In the genomic region with DNA sequence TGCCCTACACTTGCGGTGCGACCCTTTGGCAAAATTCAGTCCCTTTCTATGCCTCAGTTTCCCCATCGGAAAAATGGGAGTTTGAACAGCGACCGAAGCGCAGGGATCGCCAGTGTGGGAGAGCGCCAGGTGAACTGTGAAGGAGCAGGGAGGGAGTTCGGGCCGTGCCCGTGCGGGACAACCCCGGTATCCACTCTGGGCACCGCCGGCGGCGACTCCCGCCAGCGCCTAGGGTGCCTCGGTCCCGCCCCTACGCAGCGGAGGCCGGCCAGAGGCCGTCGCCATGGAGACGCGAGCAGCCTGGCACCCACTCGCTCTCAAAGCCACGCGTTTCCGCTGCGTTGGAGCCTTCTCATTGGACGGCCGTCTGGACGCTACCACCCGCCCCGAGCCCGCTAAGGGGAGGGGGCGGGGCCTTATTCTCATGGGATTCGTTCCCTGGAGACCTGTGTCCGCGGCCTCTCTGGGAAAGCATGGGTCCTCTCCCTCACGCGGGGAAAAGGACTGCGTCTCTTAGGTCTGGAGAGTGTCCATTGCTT, we compare ENCODE assay signal across 8 cellular contexts. TPM values are rescaled to one million over a fixed set of nuclear protein-coding genes. Genes with fewer than 3 reads are reported as not detected.
DNase-seq lines count a peak whose midpoint lies in the region; ATAC-seq and TF ChIP-seq lines count a peak whose summit lies in the region.

No MANE protein-coding gene starts in this region.

- TF ChIP-seq CTCF in RWPE1 (conservative IDR thresholded peaks at IDR 0.05; ENCODE audit: low read depth) (no peak), nephron progenitor cell (IDR thresholded peaks at IDR 0.05) (no peak)

- H3K27me3 Mint-ChIP-seq in nephron progenitor cell (ENCODE audit: low read depth, poor library complexity) = no peaks in the 10 kb centered on the region
- no peaks in the 10 kb centered on the region for H3K27me3 Mint-ChIP-seq in stimulated activated naive CD8-positive, alpha-beta T cell treated with anti-CD3 and anti-CD28 coated beads, Interleukin-15, amount 100 ng/mL, for 72 hours

- peaks cover 3% of the 10 kb centered on the region for H3K36me3 Mint-ChIP-seq in nephron progenitor cell (ENCODE audit: low read depth)

- peak overlapping the region; percentile 99 for H3K27ac Mint-ChIP-seq in nephron progenitor cell
- peak overlapping the region; percentile 87 to 90 for H3K27ac Mint-ChIP-seq in stimulated activated naive CD8-positive, alpha-beta T cell treated with anti-CD3 and anti-CD28 coated beads, Interleukin-15, amount 100 ng/mL, for 72 hours

- peaks cover 36% of the 10 kb centered on the region for H3K4me1 Mint-ChIP-seq in nephron progenitor cell
- peaks cover 48% of the 10 kb centered on the region for H3K4me1 Mint-ChIP-seq in stimulated activated naive CD8-positive, alpha-beta T cell treated with anti-CD3 and anti-CD28 coated beads, Interleukin-15, amount 100 ng/mL, for 72 hours

- ATAC-seq in stimulated activated naive CD8-positive, alpha-beta T cell treated with anti-CD3 and anti-CD28 coated beads, Interleukin-15, amount 100 ng/mL, for 72 hours = peak; percentile 88

- peak overlapping the region; percentile 94 for H3K27ac ChIP-seq in RWPE1

- CTCF ChIA-PET in RWPE1 (lab: Yijun Ruan, JAX) = interaction anchor here (0.5 to 0.6 kb wide), 3 partner anchors 36 to 322 kb away, joined by 3 to 4 read pairs (median 4); no protein-coding TSS in a partner anchor

- peak; percentile 99 for DNase-seq in EH (ENCODE audit: low read depth)
- DNase-seq in H4 (ENCODE audit: low spot score) = peak; percentile 98
- peak; percentile 100 for DNase-seq in LoVo (ENCODE audit: low spot score)
- peak; percentile 97 for DNase-seq in RWPE1 (ENCODE audit: low spot score)
- DNase-seq in activated effector memory CD4-positive, alpha-beta T cell treated with Interleukin-2 at 50 U/mL for 16 hours = peak; percentile 94
- peak; percentile 94 for DNase-seq in fibroblast of the conjunctiva (ENCODE audit: low read depth)
- DNase-seq in nephron progenitor cell = peak; percentile 96
- DNase-seq in stimulated activated naive CD8-positive, alpha-beta T cell treated with anti-CD3 and anti-CD28 coated beads, Interleukin-15, amount 100 ng/mL, for 72 hours = peak; percentile 97 to 98

- POLR2A ChIA-PET in RWPE1 (lab: Yijun Ruan, JAX; ENCODE audit: low non-redundant PET) = no interaction called here

- peak overlapping the region; percentile 91 for H3K4me3 Mint-ChIP-seq in nephron progenitor cell
- H3K4me3 Mint-ChIP-seq in stimulated activated naive CD8-positive, alpha-beta T cell treated with anti-CD3 and anti-CD28 coated beads, Interleukin-15, amount 100 ng/mL, for 72 hours = peak overlapping the region; percentile 93 to 94

- H3K9me3 Mint-ChIP-seq in nephron progenitor cell = no peaks in the 10 kb centered on the region
- H3K9me3 Mint-ChIP-seq in stimulated activated naive CD8-positive, alpha-beta T cell treated with anti-CD3 and anti-CD28 coated beads, Interleukin-15, amount 100 ng/mL, for 72 hours = no peaks in the 10 kb centered on the region

RNA-seq across cellular contexts. Expression of a gene that starts 0.7 kb away (rescaled TPM):
- total RNA-seq in H4 (2014; rRNA removed; shearing (Covaris generic)) = 136 and 137 TPM in 2 replicates

RNA-seq across cellular contexts. Expression of a gene that starts 24.0 kb away (rescaled TPM):
- total RNA-seq in H4 (2014; rRNA removed; shearing (Covaris generic)) = 14.3 and 14.4 TPM in 2 replicates

RNA-seq across cellular contexts. Expression of a gene that starts 39.4 kb away (rescaled TPM):
- 5.3 and 7.4 TPM in 2 replicates for total RNA-seq in H4 (2014; rRNA removed; shearing (Covaris generic))

RNA-seq across cellular contexts. Expression of a gene that starts 45.8 kb away (rescaled TPM):
- total RNA-seq in H4 (2014; rRNA removed; shearing (Covaris generic)) = not detected in 2 replicates

Comparison
In these comparisons a context has a peak if more than half of its experiments do, and no peak if none do; other contexts are left out.
1. Peak in every context shown above with its lines: DNase-seq, ATAC-seq and H3K27ac ChIP-seq.